8 cellular contexts compared by ENCODE assay signal in genomic region chr19:52095172-52096014, GRCh38. TPM values are rescaled to one million over a fixed set of nuclear protein-coding genes. Genes with fewer than 3 reads are reported as not detected.
A peak's percentile ranks its signal among the peaks of the same experiment; 100 is the strongest.
DNase-seq lines count a peak whose midpoint lies in the region; FAIRE-seq and TF ChIP-seq lines count a peak whose summit lies in the region.

Gene ZNF841 (minus strand): TSS chr19:52095765. CDS start chr19:52084801, 10,964 bp downstream.

- peak; percentile 90 for FAIRE-seq in GM19239 (lab: Jason Lieb, UNC)

- DNase-seq in AG09319 (ENCODE audit: extremely low read depth, low read depth): peak; percentile 86
- DNase-seq in GM19239 (ENCODE audit: insufficient read length, low spot score): peak; percentile 57
- peak; percentile 88 for DNase-seq in HS-27A (ENCODE audit: low read depth)
- DNase-seq in OCI-M1 (lab: John Stamatoyannopoulos, UW): peak; percentile 99
- peak; percentile 84 for DNase-seq in activated T-cell treated with anti-CD3 and anti-CD28 coated beads, Interleukin-2, amount 50 U/mL, for 1 hour
- peak; percentile 84 to 86 for DNase-seq in erythroblast (lab: John Stamatoyannopoulos, UW)
- DNase-seq in mucosa of gallbladder (ENCODE audit: low spot score): peak; percentile 94
- DNase-seq in stimulated activated CD8-positive, alpha-beta memory T cell treated with anti-CD3 and anti-CD28 coated beads, Interleukin-2, amount 100 ng/mL, for 48 hours (ENCODE audit: low read depth in 2 of 2): peak; percentile 71 to 86

- TF ChIP-seq CTCF in AG09319 (IDR thresholded peaks at IDR 0.05; ENCODE audit: low read depth, low read length): no peak

- peak; percentile 77 for TF ChIP-seq POLR2A in erythroblast (IDR thresholded peaks at IDR 0.05; ENCODE audit: low read length)

RNA-seq across cellular contexts. Expression of gene ZNF841, which starts in this region (rescaled TPM):
- 25.5 TPM for total RNA-seq in mucosa of gallbladder

Comparison
In these comparisons a context has a peak if more than half of its experiments do, and no peak if none do; other contexts are left out.
1. Peak in every context shown above with its lines: DNase-seq.